Comparison of ENCODE assay signal across 20 cellular contexts in genomic region chr3:172288625-172289024, GRCh38.
A peak's percentile ranks its signal among the peaks of the same experiment; 100 is the strongest.
DNase-seq lines count a peak whose midpoint lies in the region; ATAC-seq and TF ChIP-seq lines count a peak whose summit lies in the region.
"Had no signal": no experiment of that assay in that cellular context is flagged by ENCODE, and none has a peak within 500 bp of the region (broad histone marks: within the 10 kb centered on the region; RNA-seq: fewer than 3 reads in every experiment).

No MANE protein-coding gene starts in this region.

- CTCF ChIA-PET in naive thymus-derived CD4-positive, alpha-beta T cell (lab: Charles Lee) = no interaction called here

- peaks cover 14 to 90% (median 65%) of the 10 kb centered on the region in 9 donors for H3K4me1 ChIP-seq in heart right ventricle
- no peaks in the 10 kb centered on the region for H3K4me1 ChIP-seq in naive thymus-derived CD4-positive, alpha-beta T cell (ENCODE audit: control insufficient read depth in 2 of 2, insufficient read depth in 2 of 2, low read length in 2 of 2)
- H3K4me1 ChIP-seq: BLaER1 had no signal

- intact Hi-C loops in heart right ventricle (cut with DNase I) = loop anchor here in 4 of 10 donors (5.0 to 10.0 kb wide), 4 partner anchors 44 to 244 kb away; no protein-coding TSS in a partner anchor
- intact Hi-C loops in left cardiac atrium (cut with DNase I) = no loop called here
- intact Hi-C loops in naive thymus-derived CD4-positive, alpha-beta T cell (cut with micrococcal nuclease) = loop anchor here in 1 of 2 donors (2.0 kb wide), 1 partner anchor 254 kb away; no protein-coding TSS in a partner anchor

- no peak for DNase-seq in heart right ventricle
- DNase-seq in left cardiac atrium = no peak
- no peak for DNase-seq in chondrocyte (ENCODE audit: low spot score)
- no peak for DNase-seq in naive thymus-derived CD4-positive, alpha-beta T cell
- DNase-seq in NAMALWA (ENCODE audit: low spot score) = no peak
- DNase-seq: activated CD4-positive, CD25-positive, alpha-beta regulatory T cell treated with anti-CD3 and anti-CD28 coated beads, Interleukin-2, amount 50 U/mL, for 72 hours; activated effector memory CD4-positive, alpha-beta T cell treated with anti-CD3 and anti-CD28 coated beads, Interleukin-2, amount 50 U/mL, for 16 hours; activated T-cell treated with anti-CD3 and anti-CD28 coated beads, Interleukin-2, amount 50 U/mL, for 1 hour; body of pancreas; glutamatergic neuron; H9; mesendoderm; NCI-H1436; NCI-H345; stimulated activated naive CD8-positive, alpha-beta T cell treated with anti-CD3 and anti-CD28 coated beads, Interleukin-15, amount 100 ng/mL, for 72 hours; tibial artery had no signal

- H3K36me3 ChIP-seq in heart right ventricle = peaks cover 0 to 91% (median 0%) of the 10 kb centered on the region in 9 donors
- peaks cover 0 to 7% (median 0%) of the 10 kb centered on the region in 3 experiments for H3K36me3 ChIP-seq in naive thymus-derived CD4-positive, alpha-beta T cell (ENCODE audit: control insufficient read depth in 2 of 3, insufficient read depth in 3 of 3, low read length in 3 of 3)

- H3K27ac Mint-ChIP-seq in chondrocyte (ENCODE audit: unreplicated experiment) = peak overlapping the region; percentile 28
- no peak overlapping the region for H3K27ac Mint-ChIP-seq in naive thymus-derived CD4-positive, alpha-beta T cell
- H3K27ac Mint-ChIP-seq: stimulated activated naive CD8-positive, alpha-beta T cell treated with anti-CD3 and anti-CD28 coated beads, Interleukin-15, amount 100 ng/mL, for 72 hours had no signal

- 61 to 69% methylated on average over 3 of the region's 3 CpGs for WGBS in heart right ventricle, 2 donors

- peak overlapping the region; percentile 40 to 84 (median 68) for H3K27ac ChIP-seq in heart right ventricle
- H3K27ac ChIP-seq in naive thymus-derived CD4-positive, alpha-beta T cell (ENCODE audit: low read depth, low read length) = no peak overlapping the region
- H3K27ac ChIP-seq: BLaER1, epithelial cell of prostate had no signal

- no peaks in the 10 kb centered on the region for H3K27me3 Mint-ChIP-seq in chondrocyte (ENCODE audit: low read depth)
- H3K27me3 Mint-ChIP-seq in naive thymus-derived CD4-positive, alpha-beta T cell = no peaks in the 10 kb centered on the region
- H3K27me3 Mint-ChIP-seq: stimulated activated naive CD8-positive, alpha-beta T cell treated with anti-CD3 and anti-CD28 coated beads, Interleukin-15, amount 100 ng/mL, for 72 hours had no signal

- no peaks in the 10 kb centered on the region for H3K9me3 Mint-ChIP-seq in chondrocyte (ENCODE audit: low read depth)
- H3K9me3 Mint-ChIP-seq in naive thymus-derived CD4-positive, alpha-beta T cell = no peaks in the 10 kb centered on the region
- H3K9me3 Mint-ChIP-seq: H9; stimulated activated naive CD8-positive, alpha-beta T cell treated with anti-CD3 and anti-CD28 coated beads, Interleukin-15, amount 100 ng/mL, for 72 hours had no signal

- H3K27me3 ChIP-seq in heart right ventricle = no peaks in the 10 kb centered on the region
- H3K27me3 ChIP-seq in naive thymus-derived CD4-positive, alpha-beta T cell (ENCODE audit: control insufficient read depth in 2 of 2, insufficient read depth in 2 of 2, low read length in 2 of 2) = no peaks in the 10 kb centered on the region
- H3K27me3 ChIP-seq: BLaER1, body of pancreas, tibial artery had no signal

- H3K4me3 ChIP-seq in heart right ventricle = no peak overlapping the region
- H3K4me3 ChIP-seq in naive thymus-derived CD4-positive, alpha-beta T cell (ENCODE audit: low read length) = no peak overlapping the region
- H3K4me3 ChIP-seq: BLaER1, body of pancreas, tibial artery had no signal

- no peak overlapping the region for H3K4me3 Mint-ChIP-seq in chondrocyte (ENCODE audit: unreplicated experiment)
- no peak overlapping the region for H3K4me3 Mint-ChIP-seq in naive thymus-derived CD4-positive, alpha-beta T cell
- H3K4me3 Mint-ChIP-seq: H9; stimulated activated naive CD8-positive, alpha-beta T cell treated with anti-CD3 and anti-CD28 coated beads, Interleukin-15, amount 100 ng/mL, for 72 hours had no signal

- POLR2A ChIA-PET in naive thymus-derived CD4-positive, alpha-beta T cell (lab: Charles Lee) = interaction anchor here (0.5 kb wide), 1 partner anchor 149 kb away, joined by 3 read pairs; no protein-coding TSS in a partner anchor

- ATAC-seq in heart right ventricle = no peak
- ATAC-seq in left cardiac atrium = no peak
- peak; percentile 41 for ATAC-seq in naive thymus-derived CD4-positive, alpha-beta T cell
- ATAC-seq in HG02938 (IDR thresholded peaks at IDR 0.05; ENCODE audit: unreplicated experiment) = no peak
- ATAC-seq in HG03460 (IDR thresholded peaks at IDR 0.05; ENCODE audit: unreplicated experiment) = no peak
- ATAC-seq: body of pancreas; stimulated activated naive CD8-positive, alpha-beta T cell treated with anti-CD3 and anti-CD28 coated beads, Interleukin-15, amount 100 ng/mL, for 72 hours had no signal

- peaks cover 0 to 2% (median 0%) of the 10 kb centered on the region in 11 donors for H3K9me3 ChIP-seq in heart right ventricle
- no peaks in the 10 kb centered on the region for H3K9me3 ChIP-seq in naive thymus-derived CD4-positive, alpha-beta T cell (ENCODE audit: control insufficient read depth in 2 of 3, low read length in 3 of 3)
- H3K9me3 ChIP-seq: BLaER1, body of pancreas, tibial artery had no signal

- H3K4me1 Mint-ChIP-seq in chondrocyte (ENCODE audit: low read depth) = peaks cover 86% of the 10 kb centered on the region
- peaks cover 8 to 33% (median 17%) of the 10 kb centered on the region in 7 donors for H3K4me1 Mint-ChIP-seq in naive thymus-derived CD4-positive, alpha-beta T cell

- no peak for TF ChIP-seq CTCF in heart right ventricle (IDR thresholded peaks at IDR 0.05)
- TF ChIP-seq CTCF in chondrocyte (IDR thresholded peaks at IDR 0.05) = no peak

- peaks cover 29% of the 10 kb centered on the region for H3K36me3 Mint-ChIP-seq in chondrocyte (ENCODE audit: low read depth)
- H3K36me3 Mint-ChIP-seq in naive thymus-derived CD4-positive, alpha-beta T cell = peaks cover 2 to 61% (median 42%) of the 10 kb centered on the region in 5 donors
